Comparison of ENCODE assay signal across 1 cellular context in genomic region chr18:12366794-12367193, GRCh38.
TF ChIP-seq lines count a peak whose summit lies in the region.

No MANE protein-coding gene starts in this region.

TF ChIP-seq in WTC11, 78 proteins besides CTCF, POLR2A, EP300 and RAD21:
- no peak for TF ChIP-seq SMAD3 (CRISPR knock-in tag; IDR thresholded peaks at IDR 0.05; ENCODE audit: borderline replicate concordance)
- TF ChIP-seq ZNF532 (CRISPR knock-in tag; IDR thresholded peaks at IDR 0.05; ENCODE audit: borderline replicate concordance): no peak
- no peak for TF ChIP-seq HMGXB4 (CRISPR knock-in tag; IDR thresholded peaks at IDR 0.05)
- no peak for TF ChIP-seq FOXP1 (CRISPR knock-in tag; IDR thresholded peaks at IDR 0.05; ENCODE audit: borderline replicate concordance)
- no peak for TF ChIP-seq ZNF396 (CRISPR knock-in tag; IDR thresholded peaks at IDR 0.05; ENCODE audit: borderline replicate concordance)
- TF ChIP-seq HMGA2 (CRISPR knock-in tag; IDR thresholded peaks at IDR 0.05): no peak
- no peak for TF ChIP-seq ESRRA (CRISPR knock-in tag; IDR thresholded peaks at IDR 0.05; ENCODE audit: borderline replicate concordance)
- TF ChIP-seq KAT7 (CRISPR knock-in tag; IDR thresholded peaks at IDR 0.05; ENCODE audit: borderline replicate concordance): no peak
- no peak for TF ChIP-seq FOXP4 (CRISPR knock-in tag; IDR thresholded peaks at IDR 0.05)
- TF ChIP-seq CREM (CRISPR knock-in tag; IDR thresholded peaks at IDR 0.05): no peak
